19 cellular contexts compared by ENCODE assay signal in the genomic region with DNA sequence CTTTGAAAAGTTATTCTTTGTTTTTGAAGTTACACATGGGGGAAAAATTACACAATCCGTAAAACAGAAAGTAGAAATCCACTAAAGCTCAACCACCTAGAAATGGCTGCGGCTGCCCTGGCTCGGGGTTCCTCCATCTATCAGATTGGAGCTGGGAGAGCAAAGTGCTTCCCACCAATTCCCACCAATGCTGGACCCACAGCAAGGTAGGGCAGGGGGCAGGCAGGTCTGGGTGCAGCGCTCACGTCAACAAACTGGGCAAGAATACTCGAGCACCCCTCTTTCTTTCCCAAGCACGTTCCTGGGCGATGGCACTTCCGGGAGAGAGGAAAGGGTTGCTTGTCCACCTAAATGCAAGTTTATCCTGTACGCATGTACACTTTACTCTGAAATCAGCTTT.
A peak's percentile ranks its signal among the peaks of the same experiment; 100 is the strongest.
DNase-seq lines count a peak whose midpoint lies in the region; ATAC-seq and TF ChIP-seq lines count a peak whose summit lies in the region.
"Had no signal": no experiment of that assay in that cellular context is flagged by ENCODE, and none has a peak within 500 bp of the region (broad histone marks: within the 10 kb centered on the region; RNA-seq: fewer than 3 reads in every experiment).

No MANE protein-coding gene starts in this region.

- peaks cover 2% of the 10 kb centered on the region for H3K27me3 Mint-ChIP-seq in activated T-cell treated with anti-CD3 and anti-CD28 coated beads, Interleukin-2, amount 50 U/mL, for 24 hours
- no peaks in the 10 kb centered on the region for H3K27me3 Mint-ChIP-seq in activated T-cell treated with anti-CD3 and anti-CD28 coated beads, Interleukin-2, amount 50 U/mL, for 72 hours (ENCODE audit: low read depth)
- H3K27me3 Mint-ChIP-seq in osteocyte (ENCODE audit: unreplicated experiment) (no peaks in the 10 kb centered on the region), type B pancreatic cell (peaks cover 15% of the 10 kb centered on the region)
- H3K27me3 Mint-ChIP-seq: CD4-positive, CD25-positive, alpha-beta regulatory T cell had no signal

- peak; percentile 2 for DNase-seq in activated T-cell treated with anti-CD3 and anti-CD28 coated beads, Interleukin-2, amount 50 U/mL, for 24 hours
- DNase-seq in activated T-cell treated with anti-CD3 and anti-CD28 coated beads, Interleukin-2, amount 50 U/mL, for 72 hours: no peak
- DNase-seq in ecto neural progenitor cell (ENCODE audit: low spot score) (peak; percentile 27), osteocyte (ENCODE audit: extremely low spot score, unreplicated experiment) (peak; percentile 54), type B pancreatic cell (ENCODE audit: extremely low spot score, unreplicated experiment) (peak; percentile 44)
- DNase-seq in effector CD4-positive, alpha-beta T cell: no peak
- DNase-seq: BE2C; CD4-positive, CD25-positive, alpha-beta regulatory T cell; COR-L47; DMS 273 treated with DMSO at 0.1 percent for 48 hours; DMS79 treated with DMSO at 0.1 percent for 48 hours; NCI-H1105; NCI-H146; NCI-H2029; NCI-H226; NCI-H524 treated with DMSO at 0.1 percent for 48 hours; OCI-M1 had no signal

- no peak overlapping the region for H3K4me3 Mint-ChIP-seq in activated T-cell treated with anti-CD3 and anti-CD28 coated beads, Interleukin-2, amount 50 U/mL, for 24 hours
- no peak overlapping the region for H3K4me3 Mint-ChIP-seq in activated T-cell treated with anti-CD3 and anti-CD28 coated beads, Interleukin-2, amount 50 U/mL, for 72 hours
- H3K4me3 Mint-ChIP-seq in osteocyte (ENCODE audit: unreplicated experiment) (no peak overlapping the region), type B pancreatic cell (no peak overlapping the region)
- H3K4me3 Mint-ChIP-seq: CD4-positive, CD25-positive, alpha-beta regulatory T cell; IgD-negative memory B cell had no signal

- ATAC-seq in activated T-cell treated with anti-CD3 and anti-CD28 coated beads, Interleukin-2, amount 50 U/mL, for 72 hours (replicated peaks in 1 of 2): no peak
- ATAC-seq in GM19035 (IDR thresholded peaks at IDR 0.05; ENCODE audit: unreplicated experiment): no peak

- no peak for TF ChIP-seq CTCF in osteocyte (IDR thresholded peaks at IDR 0.05)
- no peak for TF ChIP-seq CTCF in type B pancreatic cell (conservative IDR thresholded peaks at IDR 0.05)

- no peaks in the 10 kb centered on the region for H3K4me1 Mint-ChIP-seq in activated T-cell treated with anti-CD3 and anti-CD28 coated beads, Interleukin-2, amount 50 U/mL, for 24 hours (ENCODE audit: low read depth)
- H3K4me1 Mint-ChIP-seq in activated T-cell treated with anti-CD3 and anti-CD28 coated beads, Interleukin-2, amount 50 U/mL, for 72 hours (ENCODE audit: low read depth): no peaks in the 10 kb centered on the region
- no peaks in the 10 kb centered on the region for H3K4me1 Mint-ChIP-seq in osteocyte (ENCODE audit: unreplicated experiment)
- no peaks in the 10 kb centered on the region for H3K4me1 Mint-ChIP-seq in type B pancreatic cell (ENCODE audit: unreplicated experiment)

- no peaks in the 10 kb centered on the region for H3K36me3 Mint-ChIP-seq in activated T-cell treated with anti-CD3 and anti-CD28 coated beads, Interleukin-2, amount 50 U/mL, for 24 hours (ENCODE audit: low read depth)
- H3K36me3 Mint-ChIP-seq in activated T-cell treated with anti-CD3 and anti-CD28 coated beads, Interleukin-2, amount 50 U/mL, for 72 hours (ENCODE audit: insufficient read depth in 2 of 2): no peaks in the 10 kb centered on the region
- H3K36me3 Mint-ChIP-seq in osteocyte (ENCODE audit: unreplicated experiment): no peaks in the 10 kb centered on the region
- no peaks in the 10 kb centered on the region for H3K36me3 Mint-ChIP-seq in type B pancreatic cell
- H3K36me3 Mint-ChIP-seq: CD4-positive, CD25-positive, alpha-beta regulatory T cell; IgD-negative memory B cell had no signal

- no peaks in the 10 kb centered on the region for H3K9me3 Mint-ChIP-seq in activated T-cell treated with anti-CD3 and anti-CD28 coated beads, Interleukin-2, amount 50 U/mL, for 24 hours
- no peaks in the 10 kb centered on the region for H3K9me3 Mint-ChIP-seq in activated T-cell treated with anti-CD3 and anti-CD28 coated beads, Interleukin-2, amount 50 U/mL, for 72 hours
- H3K9me3 Mint-ChIP-seq in osteocyte (ENCODE audit: unreplicated experiment): no peaks in the 10 kb centered on the region
- no peaks in the 10 kb centered on the region for H3K9me3 Mint-ChIP-seq in type B pancreatic cell
- H3K9me3 Mint-ChIP-seq: IgD-negative memory B cell had no signal

- no peak overlapping the region for H3K27ac Mint-ChIP-seq in activated T-cell treated with anti-CD3 and anti-CD28 coated beads, Interleukin-2, amount 50 U/mL, for 24 hours
- no peak overlapping the region for H3K27ac Mint-ChIP-seq in activated T-cell treated with anti-CD3 and anti-CD28 coated beads, Interleukin-2, amount 50 U/mL, for 72 hours
- H3K27ac Mint-ChIP-seq in osteocyte (ENCODE audit: unreplicated experiment) (no peak overlapping the region), type B pancreatic cell (no peak overlapping the region)
- H3K27ac Mint-ChIP-seq: CD4-positive, CD25-positive, alpha-beta regulatory T cell; IgD-negative memory B cell had no signal

Comparison
In these comparisons a context has a peak if more than half of its experiments do, and no peak if none do; other contexts are left out.
1. DNase-seq: peak in activated T-cell treated with anti-CD3 and anti-CD28 coated beads, Interleukin-2, amount 50 U/mL, for 24 hours (single experiment), ecto neural progenitor cell (single experiment), osteocyte (single experiment) and type B pancreatic cell (single experiment); none in activated T-cell treated with anti-CD3 and anti-CD28 coated beads, Interleukin-2, amount 50 U/mL, for 72 hours (0 of 2) and effector CD4-positive, alpha-beta T cell (single experiment).